In genomic region chr1:10005248-10005647, GRCh38 we compare ENCODE assay signal across 3 cellular contexts. TPM values are rescaled to one million over a fixed set of nuclear protein-coding genes. Genes with fewer than 3 reads are reported as not detected.
"Had no signal": no experiment of that assay in that cellular context is flagged by ENCODE, and none has a peak within 500 bp of the region (broad histone marks: within the 10 kb centered on the region; RNA-seq: fewer than 3 reads in every experiment).

No MANE protein-coding gene starts in this region.

RNA-seq across cellular contexts. Expression of gene RBP7, which starts 8.2 kb away (rescaled TPM):
- total RNA-seq: HT-29, HT1080, IMR-90 had no signal
